ENCODE assay signal across 1 cellular context in genomic region chr4:1245481-1246051, GRCh38.
TF ChIP-seq lines count a peak whose summit lies in the region.

No MANE protein-coding gene starts in this region.

TF ChIP-seq in WTC11, 78 proteins besides CTCF, POLR2A, EP300 and RAD21 (continued from another document):
- TF ChIP-seq ZNF532 (CRISPR knock-in tag; IDR thresholded peaks at IDR 0.05; ENCODE audit: borderline replicate concordance) (no peak), ESRRA (CRISPR knock-in tag; IDR thresholded peaks at IDR 0.05; ENCODE audit: borderline replicate concordance) (no peak), JAZF1 (CRISPR knock-in tag; IDR thresholded peaks at IDR 0.05) (no peak), NFE2L1 (CRISPR knock-in tag; IDR thresholded peaks at IDR 0.05) (no peak), ZNF317 (CRISPR knock-in tag; IDR thresholded peaks at IDR 0.05; ENCODE audit: borderline replicate concordance, low read depth) (no peak), ZNF423 (CRISPR knock-in tag; IDR thresholded peaks at IDR 0.05) (no peak), ZBTB21 (CRISPR knock-in tag; IDR thresholded peaks at IDR 0.05; ENCODE audit: borderline replicate concordance) (no peak), E2F4 (CRISPR knock-in tag; IDR thresholded peaks at IDR 0.05; ENCODE audit: borderline replicate concordance, low read depth) (no peak), ZNF121 (CRISPR knock-in tag; IDR thresholded peaks at IDR 0.05) (no peak)
